12 cellular contexts compared by ENCODE assay signal in genomic region chr2:221943078-221943810, GRCh38.
DNase-seq lines count a peak whose midpoint lies in the region; ATAC-seq and TF ChIP-seq lines count a peak whose summit lies in the region.
"Had no signal": no experiment of that assay in that cellular context is flagged by ENCODE, and none has a peak within 500 bp of the region (broad histone marks: within the 10 kb centered on the region; RNA-seq: fewer than 3 reads in every experiment).

No MANE protein-coding gene starts in this region.

- H3K4me1 Mint-ChIP-seq in chondrocyte (ENCODE audit: low read depth) = peaks cover 9% of the 10 kb centered on the region
- H3K4me1 Mint-ChIP-seq: activated naive CD4-positive, alpha-beta T cell treated with anti-CD3 and anti-CD28 coated beads, Interleukin-2, amount 50 U/mL, for 24 hours had no signal

- H3K9me3 ChIP-seq in vagina = no peaks in the 10 kb centered on the region
- no peaks in the 10 kb centered on the region for H3K9me3 ChIP-seq in colonic mucosa

- no peak overlapping the region for H3K9ac ChIP-seq in colonic mucosa (ENCODE audit: low read depth in 2 of 2, low read length in 2 of 2)

- H3K27ac ChIP-seq in vagina (no peak overlapping the region), colonic mucosa (no peak overlapping the region)

- no peaks in the 10 kb centered on the region for H3K27me3 ChIP-seq in vagina
- H3K27me3 ChIP-seq in colonic mucosa = no peaks in the 10 kb centered on the region

- no peaks in the 10 kb centered on the region for H3K36me3 Mint-ChIP-seq in chondrocyte (ENCODE audit: low read depth)
- H3K36me3 Mint-ChIP-seq: activated naive CD4-positive, alpha-beta T cell treated with anti-CD3 and anti-CD28 coated beads, Interleukin-2, amount 50 U/mL, for 24 hours had no signal

- H3K9me3 Mint-ChIP-seq in chondrocyte (ENCODE audit: low read depth) = no peaks in the 10 kb centered on the region
- H3K9me3 Mint-ChIP-seq: activated naive CD4-positive, alpha-beta T cell treated with anti-CD3 and anti-CD28 coated beads, Interleukin-2, amount 50 U/mL, for 24 hours had no signal

- peaks cover 7% of the 10 kb centered on the region for H3K4me1 ChIP-seq in vagina
- no peaks in the 10 kb centered on the region for H3K4me1 ChIP-seq in colonic mucosa

- intact Hi-C loops in left cardiac atrium (cut with DNase I) = no loop called here
- intact Hi-C loops in vagina (cut with DNase I) = no loop called here
- intact Hi-C loops in colonic mucosa (cut with DNase I) = no loop called here

- DNase-seq in GM04503 (ENCODE audit: low read depth) = peak; percentile 11
- peak; percentile 19 for DNase-seq in amniotic epithelial cell (ENCODE audit: low read depth)
- DNase-seq in left cardiac atrium = no peak
- peak; percentile 3 for DNase-seq in smooth muscle cell of the brain vasculature (ENCODE audit: low read depth, low spot score)
- DNase-seq in chondrocyte (ENCODE audit: low spot score) = no peak
- DNase-seq in vagina (ENCODE audit: extremely low spot score in 2 of 2) = no peak
- no peak for DNase-seq in colonic mucosa
- DNase-seq: DMS 273 treated with DMSO at 0.1 percent for 48 hours had no signal

- H3K36me3 ChIP-seq in vagina = no peaks in the 10 kb centered on the region
- H3K36me3 ChIP-seq in colonic mucosa = no peaks in the 10 kb centered on the region

- H3K27ac Mint-ChIP-seq in chondrocyte (ENCODE audit: unreplicated experiment) = no peak overlapping the region
- H3K27ac Mint-ChIP-seq: activated naive CD4-positive, alpha-beta T cell treated with anti-CD3 and anti-CD28 coated beads, Interleukin-2, amount 50 U/mL, for 24 hours had no signal

- TF ChIP-seq CTCF in chondrocyte (IDR thresholded peaks at IDR 0.05) = no peak
- no peak for TF ChIP-seq CTCF in vagina (IDR thresholded peaks at IDR 0.05)
- no peak for TF ChIP-seq CTCF in colonic mucosa (IDR thresholded peaks at IDR 0.05)

- ATAC-seq in left cardiac atrium = peak; percentile 47 to 80
- ATAC-seq in GM19035 (IDR thresholded peaks at IDR 0.05; ENCODE audit: unreplicated experiment) = no peak
- ATAC-seq: K562 had no signal

- H3K4me3 Mint-ChIP-seq in chondrocyte (ENCODE audit: unreplicated experiment) = no peak overlapping the region
- H3K4me3 Mint-ChIP-seq: activated naive CD4-positive, alpha-beta T cell treated with anti-CD3 and anti-CD28 coated beads, Interleukin-2, amount 50 U/mL, for 24 hours; neural crest cell had no signal

- H3K4me3 ChIP-seq in vagina (no peak overlapping the region), colonic mucosa (no peak overlapping the region)
- H3K4me3 ChIP-seq: K562 had no signal

- TF ChIP-seq POLR2A in vagina (IDR thresholded peaks at IDR 0.05) = no peak

- peaks cover 3% of the 10 kb centered on the region for H3K27me3 Mint-ChIP-seq in chondrocyte (ENCODE audit: low read depth)

Comparison
In these comparisons a context has a peak if more than half of its experiments do, and no peak if none do; other contexts are left out.
1. DNase-seq: peak in GM04503 (single experiment), amniotic epithelial cell (single experiment) and smooth muscle cell of the brain vasculature (single experiment); none in left cardiac atrium (single experiment), chondrocyte (single experiment), vagina (0 of 2) and colonic mucosa (single experiment).